Comparison of ENCODE assay signal across 1 cellular context in genomic region chr3:172061724-172062184, GRCh38.
A peak's percentile ranks its signal among the peaks of the same experiment; 100 is the strongest.
TF ChIP-seq lines count a peak whose summit lies in the region.

No MANE protein-coding gene starts in this region.

TF ChIP-seq in HepG2, 621 proteins besides CTCF, POLR2A, EP300 and RAD21 (continued from another document and continues in another):
- TF ChIP-seq, protein P1, sequence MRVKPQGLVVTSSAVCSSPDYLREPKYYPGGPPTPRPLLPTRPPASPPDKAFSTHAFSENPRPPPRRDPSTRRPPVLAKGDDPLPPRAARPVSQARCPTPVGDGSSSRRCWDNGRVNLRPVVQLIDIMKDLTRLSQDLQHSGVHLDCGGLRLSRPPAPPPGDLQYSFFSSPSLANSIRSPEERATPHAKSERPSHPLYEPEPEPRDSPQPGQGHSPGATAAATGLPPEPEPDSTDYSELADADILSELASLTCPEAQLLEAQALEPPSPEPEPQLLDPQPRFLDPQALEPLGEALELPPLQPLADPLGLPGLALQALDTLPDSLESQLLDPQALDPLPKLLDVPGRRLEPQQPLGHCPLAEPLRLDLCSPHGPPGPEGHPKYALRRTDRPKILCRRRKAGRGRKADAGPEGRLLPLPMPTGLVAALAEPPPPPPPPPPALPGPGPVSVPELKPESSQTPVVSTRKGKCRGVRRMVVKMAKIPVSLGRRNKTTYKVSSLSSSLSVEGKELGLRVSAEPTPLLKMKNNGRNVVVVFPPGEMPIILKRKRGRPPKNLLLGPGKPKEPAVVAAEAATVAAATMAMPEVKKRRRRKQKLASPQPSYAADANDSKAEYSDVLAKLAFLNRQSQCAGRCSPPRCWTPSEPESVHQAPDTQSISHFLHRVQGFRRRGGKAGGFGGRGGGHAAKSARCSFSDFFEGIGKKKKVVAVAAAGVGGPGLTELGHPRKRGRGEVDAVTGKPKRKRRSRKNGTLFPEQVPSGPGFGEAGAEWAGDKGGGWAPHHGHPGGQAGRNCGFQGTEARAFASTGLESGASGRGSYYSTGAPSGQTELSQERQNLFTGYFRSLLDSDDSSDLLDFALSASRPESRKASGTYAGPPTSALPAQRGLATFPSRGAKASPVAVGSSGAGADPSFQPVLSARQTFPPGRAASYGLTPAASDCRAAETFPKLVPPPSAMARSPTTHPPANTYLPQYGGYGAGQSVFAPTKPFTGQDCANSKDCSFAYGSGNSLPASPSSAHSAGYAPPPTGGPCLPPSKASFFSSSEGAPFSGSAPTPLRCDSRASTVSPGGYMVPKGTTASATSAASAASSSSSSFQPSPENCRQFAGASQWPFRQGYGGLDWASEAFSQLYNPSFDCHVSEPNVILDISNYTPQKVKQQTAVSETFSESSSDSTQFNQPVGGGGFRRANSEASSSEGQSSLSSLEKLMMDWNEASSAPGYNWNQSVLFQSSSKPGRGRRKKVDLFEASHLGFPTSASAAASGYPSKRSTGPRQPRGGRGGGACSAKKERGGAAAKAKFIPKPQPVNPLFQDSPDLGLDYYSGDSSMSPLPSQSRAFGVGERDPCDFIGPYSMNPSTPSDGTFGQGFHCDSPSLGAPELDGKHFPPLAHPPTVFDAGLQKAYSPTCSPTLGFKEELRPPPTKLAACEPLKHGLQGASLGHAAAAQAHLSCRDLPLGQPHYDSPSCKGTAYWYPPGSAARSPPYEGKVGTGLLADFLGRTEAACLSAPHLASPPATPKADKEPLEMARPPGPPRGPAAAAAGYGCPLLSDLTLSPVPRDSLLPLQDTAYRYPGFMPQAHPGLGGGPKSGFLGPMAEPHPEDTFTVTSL (CRISPR knock-in tag; IDR thresholded peaks at IDR 0.05; ENCODE audit: borderline replicate concordance): peak; percentile 92; the same call in 1 of the 2 replicates
- TF ChIP-seq, protein P2, sequence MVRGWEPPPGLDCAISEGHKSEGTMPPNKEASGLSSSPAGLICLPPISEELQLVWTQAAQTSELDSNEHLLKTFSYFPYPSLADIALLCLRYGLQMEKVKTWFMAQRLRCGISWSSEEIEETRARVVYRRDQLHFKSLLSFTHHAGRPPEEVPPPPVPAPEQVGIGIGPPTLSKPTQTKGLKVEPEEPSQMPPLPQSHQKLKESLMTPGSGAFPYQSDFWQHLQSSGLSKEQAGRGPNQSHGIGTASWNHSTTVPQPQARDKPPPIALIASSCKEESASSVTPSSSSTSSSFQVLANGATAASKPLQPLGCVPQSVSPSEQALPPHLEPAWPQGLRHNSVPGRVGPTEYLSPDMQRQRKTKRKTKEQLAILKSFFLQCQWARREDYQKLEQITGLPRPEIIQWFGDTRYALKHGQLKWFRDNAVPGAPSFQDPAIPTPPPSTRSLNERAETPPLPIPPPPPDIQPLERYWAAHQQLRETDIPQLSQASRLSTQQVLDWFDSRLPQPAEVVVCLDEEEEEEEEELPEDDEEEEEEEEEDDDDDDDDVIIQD (CRISPR knock-in tag; IDR thresholded peaks at IDR 0.05; ENCODE audit: low read depth): peak; percentile 73; the same call in 1 of the 2 replicates
- TF ChIP-seq ZNF747 (CRISPR knock-in tag; IDR thresholded peaks at IDR 0.05; ENCODE audit: borderline replicate concordance) (0 out of 2 replicates have a peak, but pooled peaks have one; percentile 24), SP2 (CRISPR knock-in tag; IDR thresholded peaks at IDR 0.05) (no peak), ZNF609 (CRISPR knock-in tag; IDR thresholded peaks at IDR 0.05; ENCODE audit: borderline replicate concordance) (peak; percentile 57; the same call in 1 of the 2 replicates), ZNF780A (CRISPR knock-in tag; IDR thresholded peaks at IDR 0.05) (no peak), GLI4 (CRISPR knock-in tag; IDR thresholded peaks at IDR 0.05; ENCODE audit: borderline replicate concordance) (no peak), RFX1 (IDR thresholded peaks at IDR 0.05) (no peak), ZMAT5 (CRISPR knock-in tag; IDR thresholded peaks at IDR 0.05; ENCODE audit: borderline replicate concordance, low read depth) (no peak), MXI1 (IDR thresholded peaks at IDR 0.05; ENCODE audit: borderline replicate concordance, low read depth, low read length) (no peak), NFIC (IDR thresholded peaks at IDR 0.05; ENCODE audit: low read length) (peak; percentile 91), ZFP82 (CRISPR knock-in tag; IDR thresholded peaks at IDR 0.05; ENCODE audit: borderline replicate concordance) (no peak), GATAD1 (CRISPR knock-in tag; IDR thresholded peaks at IDR 0.05) (peak; percentile 45; the same call in 1 of the 2 replicates), FOXJ3 (CRISPR knock-in tag; IDR thresholded peaks at IDR 0.05; ENCODE audit: borderline replicate concordance) (no peak; the same call in 1 of the 2 replicates), MLXIP (CRISPR knock-in tag; IDR thresholded peaks at IDR 0.05; ENCODE audit: borderline replicate concordance) (no peak), BRCA1 (CRISPR knock-in tag; IDR thresholded peaks at IDR 0.05) (no peak), PHF5A (CRISPR knock-in tag; IDR thresholded peaks at IDR 0.05; ENCODE audit: low read depth, unreplicated experiment) (peak; percentile 57), PBX3 (CRISPR knock-in tag; IDR thresholded peaks at IDR 0.05; ENCODE audit: borderline replicate concordance) (no peak), NR2F2 (IDR thresholded peaks at IDR 0.05; ENCODE audit: borderline replicate concordance, low read depth) (peak; percentile 75; the same call in 1 of the 2 replicates), ZBTB8A (CRISPR knock-in tag; IDR thresholded peaks at IDR 0.05; ENCODE audit: borderline replicate concordance, low read depth) (no peak), ARNT2 (CRISPR knock-in tag; IDR thresholded peaks at IDR 0.05; ENCODE audit: low read depth) (no peak), ZNF570 (CRISPR knock-in tag; IDR thresholded peaks at IDR 0.05; ENCODE audit: borderline replicate concordance) (no peak), ZSCAN25 (CRISPR knock-in tag; IDR thresholded peaks at IDR 0.05) (no peak), RBM22 (optimal IDR thresholded peaks at IDR 0.05; ENCODE audit: low read length) (peak; percentile 45), ZNF496 (CRISPR knock-in tag; IDR thresholded peaks at IDR 0.05; ENCODE audit: insufficient replicate concordance) (no peak), KLF6 (CRISPR knock-in tag; IDR thresholded peaks at IDR 0.05) (no peak)
- TF ChIP-seq, protein P3, sequence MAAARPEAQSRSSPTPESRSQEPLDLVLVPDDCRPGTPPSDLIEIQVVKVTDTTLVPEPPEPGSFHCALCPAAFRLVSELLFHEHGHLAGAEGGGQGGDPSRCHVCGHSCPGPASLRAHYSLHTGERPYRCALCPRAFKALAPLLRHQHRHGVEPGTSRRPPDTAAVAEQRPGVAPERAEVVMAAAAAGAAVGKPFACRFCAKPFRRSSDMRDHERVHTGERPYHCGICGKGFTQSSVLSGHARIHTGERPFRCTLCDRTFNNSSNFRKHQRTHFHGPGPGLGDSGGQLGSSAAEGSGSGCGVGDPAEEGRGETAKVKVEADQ (CRISPR knock-in tag; IDR thresholded peaks at IDR 0.05; ENCODE audit: borderline replicate concordance): no peak
- TF ChIP-seq, protein P4, sequence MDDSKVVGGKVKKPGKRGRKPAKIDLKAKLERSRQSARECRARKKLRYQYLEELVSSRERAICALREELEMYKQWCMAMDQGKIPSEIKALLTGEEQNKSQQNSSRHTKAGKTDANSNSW (CRISPR knock-in tag; IDR thresholded peaks at IDR 0.05; ENCODE audit: borderline replicate concordance): no peak
- TF ChIP-seq, protein P5, sequence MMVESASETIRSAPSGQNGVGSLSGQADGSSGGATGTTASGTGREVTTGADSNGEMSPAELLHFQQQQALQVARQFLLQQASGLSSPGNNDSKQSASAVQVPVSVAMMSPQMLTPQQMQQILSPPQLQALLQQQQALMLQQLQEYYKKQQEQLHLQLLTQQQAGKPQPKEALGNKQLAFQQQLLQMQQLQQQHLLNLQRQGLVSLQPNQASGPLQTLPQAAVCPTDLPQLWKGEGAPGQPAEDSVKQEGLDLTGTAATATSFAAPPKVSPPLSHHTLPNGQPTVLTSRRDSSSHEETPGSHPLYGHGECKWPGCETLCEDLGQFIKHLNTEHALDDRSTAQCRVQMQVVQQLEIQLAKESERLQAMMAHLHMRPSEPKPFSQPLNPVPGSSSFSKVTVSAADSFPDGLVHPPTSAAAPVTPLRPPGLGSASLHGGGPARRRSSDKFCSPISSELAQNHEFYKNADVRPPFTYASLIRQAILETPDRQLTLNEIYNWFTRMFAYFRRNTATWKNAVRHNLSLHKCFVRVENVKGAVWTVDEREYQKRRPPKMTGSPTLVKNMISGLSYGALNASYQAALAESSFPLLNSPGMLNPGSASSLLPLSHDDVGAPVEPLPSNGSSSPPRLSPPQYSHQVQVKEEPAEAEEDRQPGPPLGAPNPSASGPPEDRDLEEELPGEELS (CRISPR knock-in tag; IDR thresholded peaks at IDR 0.05): peak; percentile 57; the same call in 1 of the 2 replicates
- TF ChIP-seq, protein P6, sequence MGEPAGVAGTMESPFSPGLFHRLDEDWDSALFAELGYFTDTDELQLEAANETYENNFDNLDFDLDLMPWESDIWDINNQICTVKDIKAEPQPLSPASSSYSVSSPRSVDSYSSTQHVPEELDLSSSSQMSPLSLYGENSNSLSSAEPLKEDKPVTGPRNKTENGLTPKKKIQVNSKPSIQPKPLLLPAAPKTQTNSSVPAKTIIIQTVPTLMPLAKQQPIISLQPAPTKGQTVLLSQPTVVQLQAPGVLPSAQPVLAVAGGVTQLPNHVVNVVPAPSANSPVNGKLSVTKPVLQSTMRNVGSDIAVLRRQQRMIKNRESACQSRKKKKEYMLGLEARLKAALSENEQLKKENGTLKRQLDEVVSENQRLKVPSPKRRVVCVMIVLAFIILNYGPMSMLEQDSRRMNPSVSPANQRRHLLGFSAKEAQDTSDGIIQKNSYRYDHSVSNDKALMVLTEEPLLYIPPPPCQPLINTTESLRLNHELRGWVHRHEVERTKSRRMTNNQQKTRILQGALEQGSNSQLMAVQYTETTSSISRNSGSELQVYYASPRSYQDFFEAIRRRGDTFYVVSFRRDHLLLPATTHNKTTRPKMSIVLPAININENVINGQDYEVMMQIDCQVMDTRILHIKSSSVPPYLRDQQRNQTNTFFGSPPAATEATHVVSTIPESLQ (CRISPR knock-in tag; conservative IDR thresholded peaks at IDR 0.05): no peak
